Comparison of ENCODE assay signal across 1 cellular context in genomic region chr21:34367320-34367935, GRCh38.
TF ChIP-seq lines count a peak whose summit lies in the region.

No MANE protein-coding gene starts in this region.

TF ChIP-seq in K562, 482 proteins besides CTCF, POLR2A, EP300 and RAD21 (continued from another document):
- no peak for TF ChIP-seq MGA (IDR thresholded peaks at IDR 0.05)
- TF ChIP-seq CHD2 (IDR thresholded peaks at IDR 0.05; ENCODE audit: low read depth, low read length): no peak
- no peak for TF ChIP-seq KDM4B (IDR thresholded peaks at IDR 0.05; ENCODE audit: borderline replicate concordance in 2 of 2, low read depth in 1 of 2)
- TF ChIP-seq SMC3 (conservative IDR thresholded peaks at IDR 0.05; ENCODE audit: insufficient read depth, low read depth, low read length): peak; percentile 57
- no peak for TF ChIP-seq FOXA1 (IDR thresholded peaks at IDR 0.05; ENCODE audit: borderline replicate concordance)
